Comparison of ENCODE assay signal across 19 cellular contexts in the genomic region with DNA sequence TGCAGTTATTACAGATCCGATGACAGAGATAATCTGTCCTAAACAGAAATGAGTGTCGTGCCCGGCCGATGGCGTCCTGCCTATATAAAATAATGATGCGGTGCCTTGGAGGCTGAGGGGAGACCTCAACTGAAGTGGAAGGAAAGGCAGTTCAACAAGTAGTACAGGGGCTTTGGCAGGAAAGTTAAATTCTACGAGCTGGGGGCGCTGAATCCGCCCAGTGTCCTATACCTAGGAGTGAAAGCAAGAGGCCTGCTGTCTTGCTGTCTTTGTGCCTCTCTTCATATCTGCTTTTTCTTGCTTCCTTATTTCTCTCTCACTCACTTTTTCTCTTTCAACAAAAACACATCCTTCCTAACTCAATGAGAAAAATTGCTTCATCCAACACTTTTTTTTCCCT.
DNase-seq lines count a peak whose midpoint lies in the region; ATAC-seq, FAIRE-seq and TF ChIP-seq lines count a peak whose summit lies in the region.
"Had no signal": no experiment of that assay in that cellular context is flagged by ENCODE, and none has a peak within 500 bp of the region (broad histone marks: within the 10 kb centered on the region; RNA-seq: fewer than 3 reads in every experiment).

No MANE protein-coding gene starts in this region.

- H3K9me3 ChIP-seq in stomach, result no peaks in the 10 kb centered on the region

- intact Hi-C loops in stomach (cut with DNase I; ENCODE audit: low total_unique reads), result no loop called here

- peak; percentile 3 for DNase-seq in activated naive CD8-positive, alpha-beta T cell treated with anti-CD3 and anti-CD28 coated beads for 36 hours
- DNase-seq in activated naive CD8-positive, alpha-beta T cell treated with anti-CD3 and anti-CD28 coated beads, Interleukin-2, amount 50 U/mL, for 24 hours, result no peak
- DNase-seq in NOMO-1 treated with dmso at 0.1 percent for 144 hours (lab: John Stamatoyannopoulos, UW; ENCODE audit: unreplicated experiment) (peak; percentile 29), choroid plexus epithelial cell (ENCODE audit: low read depth) (peak; percentile 10), stomach (peak; percentile 28), T1000 (lab: John Stamatoyannopoulos, UW) (no peak), H54 (ENCODE audit: insufficient read length, low spot score) (no peak)
- no peak for DNase-seq in naive thymus-derived CD8-positive, alpha-beta T cell
- DNase-seq: aorta; cortex of kidney; foreskin keratinocyte; left colon; MM.1S; NCI-H1930; NCI-H510A treated with DMSO at 0.1 percent for 48 hours; stimulated activated CD4-positive, alpha-beta T cell treated with anti-CD3 and anti-CD28 coated beads, Interleukin-1b, Interleukin-23, amount 100 ng/mL, for 48 hours had no signal

- no peak for FAIRE-seq in H54 (lab: Jason Lieb, UNC)
- FAIRE-seq: TTC549 had no signal

- H3K27me3 ChIP-seq in stomach, result no peaks in the 10 kb centered on the region
- H3K27me3 ChIP-seq: foreskin keratinocyte had no signal

- 58 to 97% (median 94%) methylated on average over 9 of the region's 9 CpGs for WGBS in stomach, 5 donors

- POLR2A ChIA-PET in naive thymus-derived CD8-positive, alpha-beta T cell (lab: Charles Lee), result no interaction called here

- TF ChIP-seq EP300 in stomach (IDR thresholded peaks at IDR 0.05), result no peak

- H3K36me3 ChIP-seq in stomach, result no peaks in the 10 kb centered on the region

- H3K4me1 ChIP-seq in stomach, result no peaks in the 10 kb centered on the region
- H3K4me1 ChIP-seq: foreskin keratinocyte had no signal

- no peaks in the 10 kb centered on the region for H3K36me3 Mint-ChIP-seq in activated naive CD8-positive, alpha-beta T cell treated with anti-CD3 and anti-CD28 coated beads for 36 hours
- no peaks in the 10 kb centered on the region for H3K36me3 Mint-ChIP-seq in activated naive CD8-positive, alpha-beta T cell treated with anti-CD3 and anti-CD28 coated beads, Interleukin-2, amount 50 U/mL, for 24 hours (ENCODE audit: low read depth)
- no peaks in the 10 kb centered on the region for H3K36me3 Mint-ChIP-seq in naive thymus-derived CD8-positive, alpha-beta T cell

- no peaks in the 10 kb centered on the region for H3K9me3 Mint-ChIP-seq in activated naive CD8-positive, alpha-beta T cell treated with anti-CD3 and anti-CD28 coated beads for 36 hours
- no peaks in the 10 kb centered on the region for H3K9me3 Mint-ChIP-seq in activated naive CD8-positive, alpha-beta T cell treated with anti-CD3 and anti-CD28 coated beads, Interleukin-2, amount 50 U/mL, for 24 hours
- H3K9me3 Mint-ChIP-seq in naive thymus-derived CD8-positive, alpha-beta T cell, result peaks cover 0 to 2% (median 0%) of the 10 kb centered on the region in 9 donors

- peaks cover 4% of the 10 kb centered on the region for H3K27me3 Mint-ChIP-seq in activated naive CD8-positive, alpha-beta T cell treated with anti-CD3 and anti-CD28 coated beads for 36 hours
- H3K27me3 Mint-ChIP-seq in activated naive CD8-positive, alpha-beta T cell treated with anti-CD3 and anti-CD28 coated beads, Interleukin-2, amount 50 U/mL, for 24 hours, result no peaks in the 10 kb centered on the region
- no peaks in the 10 kb centered on the region for H3K27me3 Mint-ChIP-seq in naive thymus-derived CD8-positive, alpha-beta T cell

- no peak overlapping the region for H3K27ac Mint-ChIP-seq in activated naive CD8-positive, alpha-beta T cell treated with anti-CD3 and anti-CD28 coated beads for 36 hours
- no peak overlapping the region for H3K27ac Mint-ChIP-seq in activated naive CD8-positive, alpha-beta T cell treated with anti-CD3 and anti-CD28 coated beads, Interleukin-2, amount 50 U/mL, for 24 hours
- H3K27ac Mint-ChIP-seq in naive thymus-derived CD8-positive, alpha-beta T cell, result no peak overlapping the region

- ATAC-seq in activated naive CD8-positive, alpha-beta T cell treated with anti-CD3 and anti-CD28 coated beads, Interleukin-2, amount 50 U/mL, for 24 hours, result no peak
- no peak for ATAC-seq in naive thymus-derived CD8-positive, alpha-beta T cell
- ATAC-seq: foreskin keratinocyte, left colon, sciatic nerve, SK-N-SH treated with all-trans-retinoic acid at 6 μM for 48 hours had no signal

- TF ChIP-seq POLR2A in stomach (IDR thresholded peaks at IDR 0.05) (no peak), H54 (IDR thresholded peaks at IDR 0.05; ENCODE audit: low read depth, low read length) (no peak)

- TF ChIP-seq CTCF in choroid plexus epithelial cell (conservative IDR thresholded peaks at IDR 0.05; ENCODE audit: low read depth, low read length) (peak; percentile 27), stomach (IDR thresholded peaks at IDR 0.05) (no peak)

- no peak overlapping the region for H3K27ac ChIP-seq in stomach
- H3K27ac ChIP-seq: foreskin keratinocyte had no signal

- H3K4me3 Mint-ChIP-seq in activated naive CD8-positive, alpha-beta T cell treated with anti-CD3 and anti-CD28 coated beads for 36 hours, result no peak overlapping the region
- no peak overlapping the region for H3K4me3 Mint-ChIP-seq in activated naive CD8-positive, alpha-beta T cell treated with anti-CD3 and anti-CD28 coated beads, Interleukin-2, amount 50 U/mL, for 24 hours
- no peak overlapping the region for H3K4me3 Mint-ChIP-seq in naive thymus-derived CD8-positive, alpha-beta T cell

- H3K4me3 ChIP-seq in choroid plexus epithelial cell (ENCODE audit: low read depth, low read length) (no peak overlapping the region), stomach (no peak overlapping the region)

- no peaks in the 10 kb centered on the region for H3K4me1 Mint-ChIP-seq in activated naive CD8-positive, alpha-beta T cell treated with anti-CD3 and anti-CD28 coated beads for 36 hours
- H3K4me1 Mint-ChIP-seq in activated naive CD8-positive, alpha-beta T cell treated with anti-CD3 and anti-CD28 coated beads, Interleukin-2, amount 50 U/mL, for 24 hours, result no peaks in the 10 kb centered on the region
- H3K4me1 Mint-ChIP-seq in naive thymus-derived CD8-positive, alpha-beta T cell, result peaks cover 0 to 7% (median 0%) of the 10 kb centered on the region in 4 donors

Comparison
In these comparisons a context has a peak if more than half of its experiments do, and no peak if none do; other contexts are left out.
1. DNase-seq: peak in activated naive CD8-positive, alpha-beta T cell treated with anti-CD3 and anti-CD28 coated beads for 36 hours (single experiment), NOMO-1 treated with dmso at 0.1 percent for 144 hours (single experiment), choroid plexus epithelial cell (single experiment) and stomach (single experiment); none in activated naive CD8-positive, alpha-beta T cell treated with anti-CD3 and anti-CD28 coated beads, Interleukin-2, amount 50 U/mL, for 24 hours (single experiment), naive thymus-derived CD8-positive, alpha-beta T cell (0 of 10), T1000 (single experiment) and H54 (single experiment).